ENCODE assay signal across 9 cellular contexts in genomic region chr16:31427441-31428276, GRCh38. TPM values are rescaled to one million over a fixed set of nuclear protein-coding genes. Genes with fewer than 3 reads are reported as not detected.
DNase-seq lines count a peak whose midpoint lies in the region; ATAC-seq and TF ChIP-seq lines count a peak whose summit lies in the region.
"Had no signal": no experiment of that assay in that cellular context is flagged by ENCODE, and none has a peak within 500 bp of the region (broad histone marks: within the 10 kb centered on the region; RNA-seq: fewer than 3 reads in every experiment).

No MANE protein-coding gene starts in this region.

- TF ChIP-seq CTCF in lower lobe of right lung (IDR thresholded peaks at IDR 0.05) (no peak), foreskin keratinocyte (conservative IDR thresholded peaks at IDR 0.05) (no peak)

- DNase-seq in CD8-positive, alpha-beta memory T cell, result peak; percentile 57 to 81 (median 70)
- peak; percentile 47 to 48 for DNase-seq in activated CD4-positive, alpha-beta T cell treated with anti-CD3 and anti-CD28 coated beads for 24 hours (ENCODE audit: low read depth in 2 of 2)
- DNase-seq in cerebellar cortex (ENCODE audit: low spot score) (peak; percentile 66), lower lobe of right lung (peak; percentile 74), SHP77 (lab: John Stamatoyannopoulos, UW) (no peak), foreskin keratinocyte (no peak)
- DNase-seq in stimulated activated CD8-positive, alpha-beta memory T cell treated with anti-CD3 and anti-CD28 coated beads, Interleukin-12 subunit alpha, Interleukin-12 subunit beta, amount 100 ng/mL, for 24 hours (ENCODE audit: extremely low read depth), result peak; percentile 34

- peak overlapping the region in 3 of 8 donors; percentile 7 to 68 (median 58) for H3K27ac Mint-ChIP-seq in CD8-positive, alpha-beta memory T cell

- H3K27ac ChIP-seq in CD8-positive, alpha-beta memory T cell (ENCODE audit: low read depth, low read length), result no peak overlapping the region
- H3K27ac ChIP-seq in lower lobe of right lung (no peak overlapping the region), foreskin keratinocyte (no peak overlapping the region)
- H3K27ac ChIP-seq: epithelial cell of prostate had no signal

- H3K27me3 ChIP-seq in CD8-positive, alpha-beta memory T cell (ENCODE audit: insufficient read depth, low read length, poor library complexity, severe bottlenecking), result no peaks in the 10 kb centered on the region
- H3K27me3 ChIP-seq in lower lobe of right lung (ENCODE audit: low read depth) (no peaks in the 10 kb centered on the region), foreskin keratinocyte (peaks cover 44% of the 10 kb centered on the region)

- peaks cover 14 to 33% (median 25%) of the 10 kb centered on the region in 3 donors for H3K4me1 Mint-ChIP-seq in CD8-positive, alpha-beta memory T cell

- ATAC-seq in lower lobe of right lung (peak; percentile 79 to 81), GM21390 (IDR thresholded peaks at IDR 0.05; ENCODE audit: unreplicated experiment) (no peak), foreskin keratinocyte (no peak)

- no peaks in the 10 kb centered on the region for H3K9me3 Mint-ChIP-seq in CD8-positive, alpha-beta memory T cell

- peaks cover 0 to 4% of the 10 kb centered on the region in 2 donors for H3K27me3 Mint-ChIP-seq in CD8-positive, alpha-beta memory T cell

- intact Hi-C loops in lower lobe of right lung (cut with DNase I), result no loop called here

- H3K36me3 ChIP-seq in CD8-positive, alpha-beta memory T cell (ENCODE audit: insufficient read depth, low read length), result no peaks in the 10 kb centered on the region
- no peaks in the 10 kb centered on the region for H3K36me3 ChIP-seq in lower lobe of right lung

- H3K4me3 ChIP-seq in CD8-positive, alpha-beta memory T cell (ENCODE audit: low read length), result no peak overlapping the region
- peak overlapping the region; percentile 52 for H3K4me3 ChIP-seq in lower lobe of right lung

- H3K4me3 Mint-ChIP-seq in CD8-positive, alpha-beta memory T cell, result peak overlapping the region; percentile 19 to 85 (median 67)

- H3K4me1 ChIP-seq in CD8-positive, alpha-beta memory T cell (ENCODE audit: insufficient read depth, low read length), result peaks cover 6% of the 10 kb centered on the region
- H3K4me1 ChIP-seq in lower lobe of right lung (peaks cover 4% of the 10 kb centered on the region), foreskin keratinocyte (no peaks in the 10 kb centered on the region)

- POLR2A ChIA-PET in CD8-positive, alpha-beta memory T cell (lab: Charles Lee), result no interaction called here

- H3K36me3 Mint-ChIP-seq in CD8-positive, alpha-beta memory T cell, result no peaks in the 10 kb centered on the region

- CTCF ChIA-PET in CD8-positive, alpha-beta memory T cell (lab: Charles Lee), result interaction anchor here (0.7 kb wide), 1 partner anchor 285 kb away, joined by 3 read pairs; no protein-coding TSS in a partner anchor

- H3K9me3 ChIP-seq in CD8-positive, alpha-beta memory T cell (ENCODE audit: low read length), result no peaks in the 10 kb centered on the region
- H3K9me3 ChIP-seq in lower lobe of right lung, result no peaks in the 10 kb centered on the region

RNA-seq across cellular contexts. Expression of gene COX6A2, which starts 0.5 kb away (rescaled TPM):
- not detected for total RNA-seq in CD8-positive, alpha-beta memory T cell
- polyA plus RNA-seq in CD8-positive, alpha-beta memory T cell, result not detected
- total RNA-seq in lower lobe of right lung (not detected), foreskin keratinocyte (not detected in 2 replicates)
- polyA plus RNA-seq in foreskin keratinocyte, result not detected in 2 replicates

RNA-seq across cellular contexts. Expression of gene ZNF843, which starts 14.9 kb away (rescaled TPM):
- total RNA-seq in CD8-positive, alpha-beta memory T cell, result under 1 TPM; 0.11 to 0.18 TPM
- 0.23 TPM for polyA plus RNA-seq in CD8-positive, alpha-beta memory T cell
- total RNA-seq in lower lobe of right lung, result 0.89 TPM
- total RNA-seq in foreskin keratinocyte, result 0.03 and 0.04 TPM in 2 replicates
- polyA plus RNA-seq in foreskin keratinocyte, result 0.02 and 0.03 TPM in 2 replicates

RNA-seq across cellular contexts. Expression of gene ARMC5, which starts 31.6 kb away (rescaled TPM):
- 10 to 100 TPM; 14.3 to 15.9 TPM for total RNA-seq in CD8-positive, alpha-beta memory T cell
- polyA plus RNA-seq in CD8-positive, alpha-beta memory T cell, result 9.8 TPM
- 9.6 TPM for total RNA-seq in lower lobe of right lung
- 6.1 TPM in 2 replicates for total RNA-seq in foreskin keratinocyte
- polyA plus RNA-seq in foreskin keratinocyte, result 6.4 and 6.9 TPM in 2 replicates

RNA-seq across cellular contexts. Expression of gene ITGAD, which starts 34.5 kb away (rescaled TPM):
- not detected for total RNA-seq in CD8-positive, alpha-beta memory T cell
- 0.12 TPM for polyA plus RNA-seq in CD8-positive, alpha-beta memory T cell
- 0.62 TPM for total RNA-seq in lower lobe of right lung
- total RNA-seq in foreskin keratinocyte, result not detected in 2 replicates
- polyA plus RNA-seq in foreskin keratinocyte, result not detected in 2 replicates

RNA-seq across cellular contexts. Expression of gene TGFB1I1, which starts 44.3 kb away (rescaled TPM):
- 1 to 10 TPM in 1 of 2 experiments, under 1 TPM in 1; 0.59 to 1.1 TPM for total RNA-seq in CD8-positive, alpha-beta memory T cell
- not detected for polyA plus RNA-seq in CD8-positive, alpha-beta memory T cell
- total RNA-seq in lower lobe of right lung (32.5 TPM), foreskin keratinocyte (18.2 and 19.7 TPM in 2 replicates)
- 34.6 and 34.8 TPM in 2 replicates for polyA plus RNA-seq in foreskin keratinocyte

Comparison
In these comparisons a context has a peak if more than half of its experiments do, and no peak if none do; other contexts are left out.
1. DNase-seq: peak in CD8-positive, alpha-beta memory T cell (5 of 5), activated CD4-positive, alpha-beta T cell treated with anti-CD3 and anti-CD28 coated beads for 24 hours (2 of 2), cerebellar cortex (single experiment), lower lobe of right lung (single experiment) and stimulated activated CD8-positive, alpha-beta memory T cell treated with anti-CD3 and anti-CD28 coated beads, Interleukin-12 subunit alpha, Interleukin-12 subunit beta, amount 100 ng/mL, for 24 hours (single experiment); none in SHP77 (0 of 2) and foreskin keratinocyte (0 of 2).
2. ATAC-seq: peak in lower lobe of right lung (2 of 2); none in GM21390 (single experiment) and foreskin keratinocyte (single experiment).